Comparison of ENCODE assay signal across 22 cellular contexts in the genomic region with DNA sequence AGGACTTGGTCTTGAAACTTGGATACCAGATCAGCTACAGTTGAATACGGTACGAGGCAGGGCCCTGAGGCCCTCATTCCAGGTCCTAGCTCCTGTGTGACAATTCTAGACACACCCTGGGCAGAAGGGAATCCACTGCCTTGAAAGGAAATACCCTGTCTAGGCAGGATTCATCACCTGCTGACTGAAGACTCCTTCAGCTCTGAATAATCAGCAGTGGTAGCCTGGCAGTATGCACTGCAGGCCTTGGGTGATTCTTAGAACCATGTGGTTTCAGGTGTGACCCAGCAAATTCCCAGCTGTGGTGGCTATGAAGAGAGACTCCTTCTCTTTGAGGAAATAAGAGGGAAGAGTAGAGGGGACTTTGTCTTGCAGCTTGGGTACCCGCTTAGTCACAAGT. TPM values are rescaled to one million over a fixed set of nuclear protein-coding genes. Genes with fewer than 3 reads are reported as not detected.
"Had no signal": no experiment of that assay in that cellular context is flagged by ENCODE, and none has a peak within 500 bp of the region (broad histone marks: within the 10 kb centered on the region; RNA-seq: fewer than 3 reads in every experiment).

No MANE protein-coding gene starts in this region.

- ATAC-seq: gastroesophageal sphincter; left cardiac atrium; lower lobe of right lung; naive thymus-derived CD4-positive, alpha-beta T cell; pancreas; right cardiac atrium; stimulated activated naive CD8-positive, alpha-beta T cell treated with anti-CD3 and anti-CD28 coated beads, Interleukin-15, Interleukin-2, amounts not matched to agents 100 U/mL and 50 U/mL, for 24 hours had no signal

- H3K4me3 Mint-ChIP-seq: immature natural killer cell; naive thymus-derived CD4-positive, alpha-beta T cell; nephron progenitor cell had no signal

- H3K9me3 ChIP-seq: colonic mucosa, lower lobe of right lung, pancreas, suprapubic skin, uterus had no signal

- H3K27ac ChIP-seq: colonic mucosa, esophagus muscularis mucosa, gastroesophageal sphincter, left ventricle myocardium inferior, lower lobe of right lung, pancreas, suprapubic skin, tibial artery, upper lobe of left lung, uterus had no signal

- H3K4me1 ChIP-seq: colonic mucosa, esophagus muscularis mucosa, gastroesophageal sphincter, left ventricle myocardium inferior, lower lobe of right lung, pancreas, suprapubic skin, tibial artery, upper lobe of left lung, uterus had no signal

- DNase-seq: colonic mucosa; dermis blood vessel endothelial cell; immature natural killer cell; left cardiac atrium; left ventricle myocardium inferior; lower lobe of right lung; mesenchymal stem cell; naive thymus-derived CD4-positive, alpha-beta T cell; nephron progenitor cell; pancreas; right cardiac atrium; small intestine; stimulated activated CD4-positive, alpha-beta T cell treated with anti-CD3 and anti-CD28 coated beads, Interleukin-12 subunit alpha, Interleukin-12 subunit beta, amount 100 ng/mL, for 4 hours; stimulated activated naive CD8-positive, alpha-beta T cell treated with anti-CD3 and anti-CD28 coated beads, Interleukin-15, Interleukin-2, amounts not matched to agents 100 U/mL and 50 U/mL, for 24 hours; tibial artery; upper lobe of left lung; uterus had no signal

- FAIRE-seq: keratinocyte, pancreas, small intestine had no signal

- H3K4me1 Mint-ChIP-seq: immature natural killer cell; naive thymus-derived CD4-positive, alpha-beta T cell had no signal

- H3K36me3 ChIP-seq: colonic mucosa, esophagus muscularis mucosa, gastroesophageal sphincter, left ventricle myocardium inferior, lower lobe of right lung, pancreas, suprapubic skin, tibial artery, upper lobe of left lung, uterus had no signal

- H3K4me3 ChIP-seq: colonic mucosa, esophagus muscularis mucosa, gastroesophageal sphincter, left ventricle myocardium inferior, lower lobe of right lung, pancreas, suprapubic skin, tibial artery, upper lobe of left lung, uterus had no signal

- H3K36me3 Mint-ChIP-seq: naive thymus-derived CD4-positive, alpha-beta T cell had no signal

- H3K27ac Mint-ChIP-seq: immature natural killer cell; naive thymus-derived CD4-positive, alpha-beta T cell; nephron progenitor cell; progenitor cell of endocrine pancreas had no signal

- H3K27me3 ChIP-seq: colonic mucosa, esophagus muscularis mucosa, gastroesophageal sphincter, pancreas, suprapubic skin, tibial artery, upper lobe of left lung, uterus had no signal

RNA-seq across cellular contexts. Expression of a gene that starts 17.2 kb away (rescaled TPM):
- polyA plus RNA-seq: naive thymus-derived CD4-positive, alpha-beta T cell had no signal
